In genomic region chr13:102845630-102846260, GRCh38 we compare ENCODE assay signal across 8 cellular contexts. TPM values are rescaled to one million over a fixed set of nuclear protein-coding genes. Genes with fewer than 3 reads are reported as not detected.
DNase-seq lines count a peak whose midpoint lies in the region; ATAC-seq, FAIRE-seq and TF ChIP-seq lines count a peak whose summit lies in the region.

TSS of gene ERCC5 (plus strand) at chr13:102846032. CDS start at chr13:102846267, 235 bp downstream.

- H3K4me1 ChIP-seq in psoas muscle = peaks cover 9% of the 10 kb centered on the region

- no peaks in the 10 kb centered on the region for H3K27me3 ChIP-seq in psoas muscle (ENCODE audit: insufficient read depth in 3 of 3, low read length in 2 of 3)

- WGBS in psoas muscle, 3 donors = 0 to 1% (median 0%) methylated on average over 49 of the region's 49 CpGs

- no peak for FAIRE-seq in urothelium cell line (lab: Jason Lieb, UNC)

- H3K27ac ChIP-seq in psoas muscle = peak within 1 kb of the TSS; percentile 94

- peak; percentile 92 for DNase-seq in NCI-H1694 treated with DMSO at 0.1 percent for 48 hours (lab: John Stamatoyannopoulos, UW)
- peak; percentile 69 to 95 (median 91) for DNase-seq in anterior cingulate cortex (lab: John Stamatoyannopoulos, UW)
- DNase-seq in left ventricle myocardium superior = peak; percentile 95
- DNase-seq in psoas muscle = peak; percentile 94 to 97
- DNase-seq in urothelium cell line (ENCODE audit: low spot score) = peak; percentile 75

- H3K36me3 ChIP-seq in psoas muscle (ENCODE audit: insufficient read depth in 1 of 2, low read depth in 1 of 2) = peaks cover 0 to 27% of the 10 kb centered on the region in 2 donors

- no peak for TF ChIP-seq CTCF in psoas muscle (IDR thresholded peaks at IDR 0.05)

- H3K4me3 ChIP-seq in psoas muscle = peak within 1 kb of the TSS; percentile 82

- ATAC-seq in GM18499 (IDR thresholded peaks at IDR 0.05; ENCODE audit: insufficient read depth, unreplicated experiment) (peak; percentile 78), HG02938 (IDR thresholded peaks at IDR 0.05; ENCODE audit: unreplicated experiment) (peak; percentile 76), left ventricle myocardium superior (peak; percentile 95), psoas muscle (peak; percentile 93 to 95 (median 94))

- intact Hi-C loops in T-helper 2 cell treated with Interferon-gamma antibody and Interleukin-4, amounts not matched to agents 100 ng/mL and 5 ng/mL, for 36 hours (cut with micrococcal nuclease) = loop anchor here (1.0 to 5.0 kb wide), 6 partner anchors 46 to 451 kb away; partner anchors contain the start of genes BIVM, TEX30 and TPP2
- intact Hi-C loops in left ventricle myocardium superior (cut with micrococcal nuclease) (loop anchor here (5.0 kb wide), 1 partner anchor 253 kb away; no protein-coding TSS in a partner anchor), psoas muscle (cut with DNase I) (loop anchor here (2.0 to 5.0 kb wide), 4 partner anchors 43 to 265 kb away; partner anchors contain the start of gene TPP2 (in 2 of the 2))

- H3K9me3 ChIP-seq in psoas muscle = no peaks in the 10 kb centered on the region

RNA-seq across cellular contexts. Expression of gene ERCC5, which starts in this region (rescaled TPM):
- 69.1 and 75.3 TPM in 2 replicates for total RNA-seq in T-helper 2 cell treated with Interferon-gamma antibody and Interleukin-4, amounts not matched to agents 100 ng/mL and 5 ng/mL, for 36 hours
- total RNA-seq in left ventricle myocardium superior = 26.2 TPM
- 10 to 100 TPM; 21.0 to 31.0 (median 27.4) TPM for total RNA-seq in psoas muscle
- 10 to 100 TPM; 13.5 to 37.4 (median 23.3) TPM for polyA plus RNA-seq in psoas muscle

Comparison
In these comparisons a context has a peak if more than half of its experiments do, and no peak if none do; other contexts are left out.
1. Peak in every context shown above with its lines: DNase-seq, ATAC-seq, H3K4me3 ChIP-seq and H3K27ac ChIP-seq.